19 cellular contexts compared by ENCODE assay signal in genomic region chr21:34962586-34963222, GRCh38.
DNase-seq lines count a peak whose midpoint lies in the region; ATAC-seq, FAIRE-seq and TF ChIP-seq lines count a peak whose summit lies in the region.
"Had no signal": no experiment of that assay in that cellular context is flagged by ENCODE, and none has a peak within 500 bp of the region (broad histone marks: within the 10 kb centered on the region; RNA-seq: fewer than 3 reads in every experiment).

No MANE protein-coding gene starts in this region.

- no peak overlapping the region; a peak in 1 of 4 replicates for H3K9ac ChIP-seq in K562 (ENCODE audit: insufficient read depth in 1 of 2, low read depth in 2 of 2, low read length in 2 of 2)
- H3K9ac ChIP-seq: neural progenitor cell had no signal

- in situ Hi-C loops in K562 (cut with MboI), result no loop called here
- in situ Hi-C loops in brain microvascular endothelial cell (cut with HindIII; ENCODE audit: low pct_ligation_motif_present, low sequenced_read_pairs), result no loop called here

- H3K4me3 ChIP-seq in K562 (no peak overlapping the region), brain microvascular endothelial cell (ENCODE audit: low read depth, low read length) (no peak overlapping the region)
- H3K4me3 ChIP-seq: ascending aorta, neural progenitor cell, suprapubic skin had no signal

- peaks cover 7% of the 10 kb centered on the region for H3K36me3 Mint-ChIP-seq in activated naive CD4-positive, alpha-beta T cell treated with anti-CD3 and anti-CD28 coated beads for 36 hours (ENCODE audit: low read depth)
- H3K36me3 Mint-ChIP-seq in T-cell, result peaks cover 45% of the 10 kb centered on the region
- H3K36me3 Mint-ChIP-seq in stimulated activated naive CD8-positive, alpha-beta T cell treated with anti-CD3 and anti-CD28 coated beads, Interleukin-15, Interleukin-2, amounts not matched to agents 100 ng/mL and 50 ng/mL, for 24 hours (ENCODE audit: low read depth), result peaks cover 10% of the 10 kb centered on the region
- H3K36me3 Mint-ChIP-seq: neural progenitor cell had no signal

- no peak overlapping the region for H3K4me2 ChIP-seq in K562 (ENCODE audit: insufficient read depth, low read length)
- H3K4me2 ChIP-seq: neural progenitor cell had no signal

- H3K79me2 ChIP-seq in K562 (ENCODE audit: control insufficient read depth, insufficient read depth, low read length), result no peaks in the 10 kb centered on the region

- CTCF ChIA-PET in activated naive CD4-positive, alpha-beta T cell treated with anti-CD3 and anti-CD28 coated beads for 36 hours (lab: Charles Lee), result interaction anchor here (0.7 to 4.0 kb wide), 4 partner anchors 16 to 74 kb away, joined by 3 to 20 read pairs (median 4); no protein-coding TSS in a partner anchor
- CTCF ChIA-PET in T-cell (lab: Charles Lee) (no interaction called here), K562 (lab: Yijun Ruan, JAX; ENCODE audit: low intra/inter-chr PET ratio) (no interaction called here)

- no peak for TF ChIP-seq EP300 in K562 (IDR thresholded peaks at IDR 0.05; ENCODE audit: low read length)

- H3K36me3 ChIP-seq in K562 (ENCODE audit: control insufficient read depth, insufficient read depth, low read length), result no peaks in the 10 kb centered on the region
- no peaks in the 10 kb centered on the region for H3K36me3 ChIP-seq in brain microvascular endothelial cell (replicated peaks)
- H3K36me3 ChIP-seq: ascending aorta, neural progenitor cell, suprapubic skin had no signal

- peak overlapping the region; percentile 62 for H3K4me3 Mint-ChIP-seq in activated naive CD4-positive, alpha-beta T cell treated with anti-CD3 and anti-CD28 coated beads for 36 hours
- H3K4me3 Mint-ChIP-seq in T-cell, result peak overlapping the region; percentile 50 to 70 (median 60)
- peak overlapping the region; percentile 58 for H3K4me3 Mint-ChIP-seq in stimulated activated naive CD8-positive, alpha-beta T cell treated with anti-CD3 and anti-CD28 coated beads, Interleukin-15, Interleukin-2, amounts not matched to agents 100 ng/mL and 50 ng/mL, for 24 hours
- H3K4me3 Mint-ChIP-seq: memory B cell, neural progenitor cell had no signal

- intact Hi-C loops in activated naive CD4-positive, alpha-beta T cell treated with anti-CD3 and anti-CD28 coated beads for 36 hours (cut with micrococcal nuclease), result loop anchor here (1.0 kb wide), 1 partner anchor 28 kb away; no protein-coding TSS in a partner anchor
- intact Hi-C loops in K562 (cut with micrococcal nuclease), result no loop called here

- no peak overlapping the region for H3K27ac ChIP-seq in K562 (ENCODE audit: extremely low read depth, low read depth, low read length)
- H3K27ac ChIP-seq in brain microvascular endothelial cell, result no peak overlapping the region
- H3K27ac ChIP-seq: ascending aorta, neural progenitor cell, suprapubic skin had no signal

- peaks cover 6 to 18% of the 10 kb centered on the region in 2 experiments; a peak in 4 of 5 replicates for H3K4me1 ChIP-seq in K562 (replicated peaks in 1 of 2; ENCODE audit: control insufficient read depth in 2 of 2, insufficient read depth in 2 of 2, low read length in 2 of 2)
- H3K4me1 ChIP-seq: ascending aorta had no signal

- WGBS in K562 (ENCODE audit: insufficient coverage, low coverage, missing lambda C conversion rate), result 67% methylated on average over 16 of the region's 16 CpGs

- no TSS peak for BruUV-seq in K562 (replicated peaks; lab: Mats Ljungman, UMichigan)

- H3K27me3 Mint-ChIP-seq in activated naive CD4-positive, alpha-beta T cell treated with anti-CD3 and anti-CD28 coated beads for 36 hours (ENCODE audit: low read depth), result no peaks in the 10 kb centered on the region
- H3K27me3 Mint-ChIP-seq in T-cell, result no peaks in the 10 kb centered on the region
- no peaks in the 10 kb centered on the region for H3K27me3 Mint-ChIP-seq in stimulated activated naive CD8-positive, alpha-beta T cell treated with anti-CD3 and anti-CD28 coated beads, Interleukin-15, Interleukin-2, amounts not matched to agents 100 ng/mL and 50 ng/mL, for 24 hours
- H3K27me3 Mint-ChIP-seq: memory B cell had no signal

- POLR2A ChIA-PET in T-cell (lab: Charles Lee) (interaction anchor here in 1 of 2 donors (1.0 kb wide), 1 partner anchor 13 kb away, joined by 4 read pairs; no protein-coding TSS in a partner anchor), K562 (lab: Yijun Ruan, JAX) (interaction anchor here (1.0 kb wide), 1 partner anchor 12 kb away, joined by 3 read pairs; no protein-coding TSS in a partner anchor)

- no peaks in the 10 kb centered on the region for H3K9me3 Mint-ChIP-seq in activated naive CD4-positive, alpha-beta T cell treated with anti-CD3 and anti-CD28 coated beads for 36 hours
- H3K9me3 Mint-ChIP-seq in T-cell, result no peaks in the 10 kb centered on the region
- H3K9me3 Mint-ChIP-seq in stimulated activated naive CD8-positive, alpha-beta T cell treated with anti-CD3 and anti-CD28 coated beads, Interleukin-15, Interleukin-2, amounts not matched to agents 100 ng/mL and 50 ng/mL, for 24 hours, result no peaks in the 10 kb centered on the region
- H3K9me3 Mint-ChIP-seq: memory B cell, neural progenitor cell had no signal

- H3K9me1 ChIP-seq in K562 (ENCODE audit: control insufficient read depth, insufficient read depth, low read length), result no peaks in the 10 kb centered on the region

- H3K9me3 ChIP-seq in K562 (replicated peaks; ENCODE audit: control insufficient read depth, insufficient read depth, low read depth, low read length), result no peaks in the 10 kb centered on the region
- H3K9me3 ChIP-seq: ascending aorta, suprapubic skin had no signal

- ATAC-seq in T-cell (replicated peaks in 1 of 4) (peak; percentile 7 to 59 (median 55)), K562 (peak; percentile 38), GM21786 (IDR thresholded peaks at IDR 0.05; ENCODE audit: unreplicated experiment) (no peak)

- TF ChIP-seq CTCF in K562 (IDR thresholded peaks at IDR 0.05 in 2 of 3, conservative IDR thresholded peaks at IDR 0.05 in 1 of 3; ENCODE audit: insufficient read depth in 2 of 3, low read depth in 1 of 3, low read length in 3 of 3) (no peak), brain microvascular endothelial cell (IDR thresholded peaks at IDR 0.05; ENCODE audit: low read depth, low read length, missing control alignments) (no peak)

- TF ChIP-seq RAD21 in K562 (CRISPR knock-in tag; conservative IDR thresholded peaks at IDR 0.05 in 1 of 2, IDR thresholded peaks at IDR 0.05 in 1 of 2), result no peak

- FAIRE-seq in K562 (lab: Jason Lieb, UNC), result no peak
- FAIRE-seq: GM12891 had no signal

- peak; percentile 68 for DNase-seq in activated naive CD4-positive, alpha-beta T cell treated with anti-CD3 and anti-CD28 coated beads for 36 hours
- DNase-seq in activated naive CD4-positive, alpha-beta T cell treated with anti-CD3 and anti-CD28 coated beads, Interleukin-2, amount 50 U/mL, for 16 hours, result no peak
- DNase-seq in T-cell (no peak), K562 (ENCODE audit: extremely low read depth in 1 of 4, low spot score in 3 of 4) (no peak), AML-193 (lab: John Stamatoyannopoulos, UW) (no peak), brain microvascular endothelial cell (no peak)
- DNase-seq: Calu3, GDM1, hypothalamus, NCI-H2081, NCI-H510A treated with DMSO at 0.1 percent for 48 hours, Right ventricle myocardium superior had no signal

- no peaks in the 10 kb centered on the region for H3K27me3 ChIP-seq in K562 (ENCODE audit: control insufficient read depth in 2 of 2, insufficient read depth in 2 of 2, low read length in 2 of 2)
- no peaks in the 10 kb centered on the region for H3K27me3 ChIP-seq in brain microvascular endothelial cell (replicated peaks)
- H3K27me3 ChIP-seq: ascending aorta, neural progenitor cell, suprapubic skin had no signal

- TF ChIP-seq POLR2A in K562 (conservative IDR thresholded peaks at IDR 0.05), result no peak

- H4K20me1 ChIP-seq in K562 (replicated peaks; ENCODE audit: control insufficient read depth, insufficient read depth, low read length), result no peaks in the 10 kb centered on the region

- H2AFZ ChIP-seq in K562 (ENCODE audit: low read depth, low read length), result peak overlapping the region; percentile 73
- H2AFZ ChIP-seq: neural progenitor cell had no signal

- H3K4me1 Mint-ChIP-seq in activated naive CD4-positive, alpha-beta T cell treated with anti-CD3 and anti-CD28 coated beads for 36 hours (ENCODE audit: low read depth), result peaks cover 83% of the 10 kb centered on the region
- H3K4me1 Mint-ChIP-seq in T-cell, result peaks cover 80 to 86% (median 83%) of the 10 kb centered on the region in 3 donors
- peaks cover 85% of the 10 kb centered on the region for H3K4me1 Mint-ChIP-seq in stimulated activated naive CD8-positive, alpha-beta T cell treated with anti-CD3 and anti-CD28 coated beads, Interleukin-15, Interleukin-2, amounts not matched to agents 100 ng/mL and 50 ng/mL, for 24 hours (ENCODE audit: low read depth)

- peak overlapping the region; percentile 90 for H3K27ac Mint-ChIP-seq in activated naive CD4-positive, alpha-beta T cell treated with anti-CD3 and anti-CD28 coated beads for 36 hours
- H3K27ac Mint-ChIP-seq in T-cell, result peak overlapping the region; percentile 79 to 83
- H3K27ac Mint-ChIP-seq in stimulated activated naive CD8-positive, alpha-beta T cell treated with anti-CD3 and anti-CD28 coated beads, Interleukin-15, Interleukin-2, amounts not matched to agents 100 ng/mL and 50 ng/mL, for 24 hours, result peak overlapping the region; percentile 90
- H3K27ac Mint-ChIP-seq: memory B cell, neural progenitor cell had no signal

TF ChIP-seq in K562, 482 proteins besides CTCF, POLR2A, EP300 and RAD21:
- TF ChIP-seq GTF2E2 (tag; IDR thresholded peaks at IDR 0.05) (no peak), ZNF583 (CRISPR knock-in tag; IDR thresholded peaks at IDR 0.05) (peak; percentile 53; the same call in 1 of the 2 replicates)
